ENCODE assay signal across 2 cellular contexts in the genomic region with DNA sequence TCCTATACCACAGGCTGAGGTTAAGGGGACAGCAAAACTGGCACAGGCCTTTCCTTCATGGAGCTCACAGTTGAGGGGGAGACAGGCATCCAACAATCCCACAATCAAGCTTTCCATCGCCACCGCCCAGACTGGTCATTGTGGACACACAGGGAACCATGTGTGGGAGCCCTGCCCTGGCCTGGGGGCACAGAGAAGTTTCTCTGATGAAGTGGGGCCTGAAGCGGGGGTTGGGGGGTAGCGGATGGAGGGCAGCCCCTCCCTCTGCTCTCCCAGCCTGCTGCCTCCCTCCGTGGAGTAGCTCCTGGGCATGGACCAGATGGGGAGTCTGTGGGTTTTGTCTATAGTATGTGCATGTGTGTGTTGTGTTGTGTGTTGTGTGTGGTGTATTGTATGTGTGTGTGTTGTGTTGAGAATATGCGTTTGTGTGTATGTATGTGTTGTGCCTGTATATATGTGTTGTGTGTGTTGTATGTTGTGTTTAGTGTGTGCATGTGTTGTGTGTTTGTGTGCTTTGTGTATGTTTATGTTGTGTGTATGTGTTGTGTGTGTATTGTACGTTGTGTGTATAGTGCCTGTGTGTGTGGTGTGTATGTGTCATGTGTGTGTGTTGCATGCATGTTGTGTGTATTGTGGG.
TF ChIP-seq lines count a peak whose summit lies in the region.

No MANE protein-coding gene starts in this region.

TF ChIP-seq in SK-N-SH, 30 proteins besides CTCF, POLR2A, EP300 and RAD21 (continues in another document):
- TF ChIP-seq USF2 (IDR thresholded peaks at IDR 0.05; ENCODE audit: borderline replicate concordance, low read depth, low read length) = no peak
- TF ChIP-seq NRF1 (IDR thresholded peaks at IDR 0.05; ENCODE audit: low read depth, low read length) = no peak
- no peak for TF ChIP-seq POLR2AphosphoS5 (IDR thresholded peaks at IDR 0.05; ENCODE audit: low read depth, low read length)
- no peak for TF ChIP-seq PBX3 (IDR thresholded peaks at IDR 0.05)
- no peak for TF ChIP-seq REST (IDR thresholded peaks at IDR 0.05; ENCODE audit: low read depth, low read length)
- no peak for TF ChIP-seq FOXJ3 (CRISPR knock-in tag; IDR thresholded peaks at IDR 0.05)
- TF ChIP-seq RFX5 (IDR thresholded peaks at IDR 0.05; ENCODE audit: low read length) = no peak
- no peak for TF ChIP-seq MEF2A (IDR thresholded peaks at IDR 0.05; ENCODE audit: borderline replicate concordance, low read depth)
- no peak for TF ChIP-seq USF1 (IDR thresholded peaks at IDR 0.05; ENCODE audit: borderline replicate concordance, low read depth)
- no peak for TF ChIP-seq IRF3 (IDR thresholded peaks at IDR 0.05; ENCODE audit: low read depth, low read length)
- TF ChIP-seq RXRA (IDR thresholded peaks at IDR 0.05; ENCODE audit: borderline replicate concordance, low read depth) = no peak
- no peak for TF ChIP-seq YY1 (IDR thresholded peaks at IDR 0.05; ENCODE audit: low read depth)
- TF ChIP-seq NFIC (IDR thresholded peaks at IDR 0.05; ENCODE audit: borderline replicate concordance) = no peak
- no peak for TF ChIP-seq MXI1 (IDR thresholded peaks at IDR 0.05; ENCODE audit: low read depth, low read length)
- TF ChIP-seq ELF1 (IDR thresholded peaks at IDR 0.05) = no peak
- no peak for TF ChIP-seq ZBTB33 (IDR thresholded peaks at IDR 0.05; ENCODE audit: borderline replicate concordance, low read depth)
- no peak for TF ChIP-seq JUND (IDR thresholded peaks at IDR 0.05)
- no peak for TF ChIP-seq GABPA (IDR thresholded peaks at IDR 0.05; ENCODE audit: low read depth)
- no peak for TF ChIP-seq CHD2 (IDR thresholded peaks at IDR 0.05; ENCODE audit: low read length, partially characterized antibody)

TF ChIP-seq in IMR-90, 13 proteins besides CTCF, POLR2A, EP300 and RAD21 (continued from another document):
- TF ChIP-seq MAFK (IDR thresholded peaks at IDR 0.05; ENCODE audit: low read depth, low read length) = no peak
- no peak for TF ChIP-seq RCOR1 (IDR thresholded peaks at IDR 0.05; ENCODE audit: insufficient replicate concordance, low read length)
- TF ChIP-seq RFX5 (IDR thresholded peaks at IDR 0.05; ENCODE audit: low read depth, low read length) = no peak
- no peak for TF ChIP-seq CEBPB (IDR thresholded peaks at IDR 0.05; ENCODE audit: low read depth, low read length)
- TF ChIP-seq BHLHE40 (IDR thresholded peaks at IDR 0.05; ENCODE audit: low read depth, low read length) = no peak
- no peak for TF ChIP-seq USF2 (IDR thresholded peaks at IDR 0.05; ENCODE audit: low read depth, low read length)
- no peak for TF ChIP-seq FOS (IDR thresholded peaks at IDR 0.05; ENCODE audit: low read depth, low read length)
